2 cellular contexts compared by ENCODE assay signal in the genomic region with DNA sequence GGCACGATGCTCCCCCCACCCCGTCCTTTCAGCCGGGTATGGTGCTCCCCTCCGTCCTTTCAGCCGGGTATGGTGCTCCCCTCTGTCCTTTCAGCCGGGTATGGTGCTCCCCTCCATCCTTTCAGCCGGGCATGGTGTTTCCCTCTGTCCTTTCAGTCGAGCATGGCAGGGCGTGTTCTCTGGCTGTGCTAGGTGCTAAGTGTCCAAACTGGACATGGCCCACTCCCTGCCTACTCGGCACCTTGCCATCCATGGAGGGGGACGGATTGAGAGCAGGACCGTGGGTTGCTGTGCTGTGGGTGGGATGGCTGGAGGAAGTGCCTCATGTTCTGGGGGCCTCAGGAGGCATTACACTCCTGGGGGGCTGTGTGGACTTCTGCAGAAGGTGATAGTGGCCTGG.
TF ChIP-seq lines count a peak whose summit lies in the region.

No MANE protein-coding gene starts in this region.

TF ChIP-seq in HepG2, 621 proteins besides CTCF, POLR2A, EP300 and RAD21:
- TF ChIP-seq ZNF263 (CRISPR knock-in tag; IDR thresholded peaks at IDR 0.05) (0 out of 2 replicates have a peak, but pooled peaks have one; percentile 44), ZNF234 (CRISPR knock-in tag; conservative IDR thresholded peaks at IDR 0.05) (no peak)

TF ChIP-seq in WTC11, 78 proteins besides CTCF, POLR2A, EP300 and RAD21:
- TF ChIP-seq ZMAT4 (CRISPR knock-in tag; IDR thresholded peaks at IDR 0.05) (no peak), ATF1 (CRISPR knock-in tag; IDR thresholded peaks at IDR 0.05) (no peak), CDX4 (CRISPR knock-in tag; IDR thresholded peaks at IDR 0.05; ENCODE audit: borderline replicate concordance) (no peak), ZNF232 (CRISPR knock-in tag; IDR thresholded peaks at IDR 0.05) (no peak), EMX1 (CRISPR knock-in tag; IDR thresholded peaks at IDR 0.05) (no peak), FOXK1 (CRISPR knock-in tag; IDR thresholded peaks at IDR 0.05) (no peak), NR2C2 (CRISPR knock-in tag; IDR thresholded peaks at IDR 0.05) (no peak), PRRX2 (CRISPR knock-in tag; IDR thresholded peaks at IDR 0.05) (no peak), FOXP1 (CRISPR knock-in tag; IDR thresholded peaks at IDR 0.05; ENCODE audit: borderline replicate concordance) (no peak), TEAD1 (CRISPR knock-in tag; IDR thresholded peaks at IDR 0.05) (no peak), NFE2L1 (CRISPR knock-in tag; IDR thresholded peaks at IDR 0.05) (no peak), IRF2 (CRISPR knock-in tag; IDR thresholded peaks at IDR 0.05; ENCODE audit: borderline replicate concordance, low read depth) (no peak), GABPB1 (CRISPR knock-in tag; IDR thresholded peaks at IDR 0.05) (no peak), ZBTB21 (CRISPR knock-in tag; IDR thresholded peaks at IDR 0.05; ENCODE audit: borderline replicate concordance) (no peak), ATF6 (CRISPR knock-in tag; IDR thresholded peaks at IDR 0.05) (no peak), ARID4B (CRISPR knock-in tag; IDR thresholded peaks at IDR 0.05; ENCODE audit: borderline replicate concordance) (no peak), JAZF1 (CRISPR knock-in tag; IDR thresholded peaks at IDR 0.05) (no peak), ZNF416 (CRISPR knock-in tag; IDR thresholded peaks at IDR 0.05) (no peak)
- TF ChIP-seq, protein P1, sequence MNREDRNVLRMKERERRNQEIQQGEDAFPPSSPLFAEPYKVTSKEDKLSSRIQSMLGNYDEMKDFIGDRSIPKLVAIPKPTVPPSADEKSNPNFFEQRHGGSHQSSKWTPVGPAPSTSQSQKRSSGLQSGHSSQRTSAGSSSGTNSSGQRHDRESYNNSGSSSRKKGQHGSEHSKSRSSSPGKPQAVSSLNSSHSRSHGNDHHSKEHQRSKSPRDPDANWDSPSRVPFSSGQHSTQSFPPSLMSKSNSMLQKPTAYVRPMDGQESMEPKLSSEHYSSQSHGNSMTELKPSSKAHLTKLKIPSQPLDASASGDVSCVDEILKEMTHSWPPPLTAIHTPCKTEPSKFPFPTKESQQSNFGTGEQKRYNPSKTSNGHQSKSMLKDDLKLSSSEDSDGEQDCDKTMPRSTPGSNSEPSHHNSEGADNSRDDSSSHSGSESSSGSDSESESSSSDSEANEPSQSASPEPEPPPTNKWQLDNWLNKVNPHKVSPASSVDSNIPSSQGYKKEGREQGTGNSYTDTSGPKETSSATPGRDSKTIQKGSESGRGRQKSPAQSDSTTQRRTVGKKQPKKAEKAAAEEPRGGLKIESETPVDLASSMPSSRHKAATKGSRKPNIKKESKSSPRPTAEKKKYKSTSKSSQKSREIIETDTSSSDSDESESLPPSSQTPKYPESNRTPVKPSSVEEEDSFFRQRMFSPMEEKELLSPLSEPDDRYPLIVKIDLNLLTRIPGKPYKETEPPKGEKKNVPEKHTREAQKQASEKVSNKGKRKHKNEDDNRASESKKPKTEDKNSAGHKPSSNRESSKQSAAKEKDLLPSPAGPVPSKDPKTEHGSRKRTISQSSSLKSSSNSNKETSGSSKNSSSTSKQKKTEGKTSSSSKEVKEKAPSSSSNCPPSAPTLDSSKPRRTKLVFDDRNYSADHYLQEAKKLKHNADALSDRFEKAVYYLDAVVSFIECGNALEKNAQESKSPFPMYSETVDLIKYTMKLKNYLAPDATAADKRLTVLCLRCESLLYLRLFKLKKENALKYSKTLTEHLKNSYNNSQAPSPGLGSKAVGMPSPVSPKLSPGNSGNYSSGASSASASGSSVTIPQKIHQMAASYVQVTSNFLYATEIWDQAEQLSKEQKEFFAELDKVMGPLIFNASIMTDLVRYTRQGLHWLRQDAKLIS (CRISPR knock-in tag; IDR thresholded peaks at IDR 0.05; ENCODE audit: borderline replicate concordance): no peak
- TF ChIP-seq, protein P2, sequence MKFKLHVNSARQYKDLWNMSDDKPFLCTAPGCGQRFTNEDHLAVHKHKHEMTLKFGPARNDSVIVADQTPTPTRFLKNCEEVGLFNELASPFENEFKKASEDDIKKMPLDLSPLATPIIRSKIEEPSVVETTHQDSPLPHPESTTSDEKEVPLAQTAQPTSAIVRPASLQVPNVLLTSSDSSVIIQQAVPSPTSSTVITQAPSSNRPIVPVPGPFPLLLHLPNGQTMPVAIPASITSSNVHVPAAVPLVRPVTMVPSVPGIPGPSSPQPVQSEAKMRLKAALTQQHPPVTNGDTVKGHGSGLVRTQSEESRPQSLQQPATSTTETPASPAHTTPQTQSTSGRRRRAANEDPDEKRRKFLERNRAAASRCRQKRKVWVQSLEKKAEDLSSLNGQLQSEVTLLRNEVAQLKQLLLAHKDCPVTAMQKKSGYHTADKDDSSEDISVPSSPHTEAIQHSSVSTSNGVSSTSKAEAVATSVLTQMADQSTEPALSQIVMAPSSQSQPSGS (CRISPR knock-in tag; IDR thresholded peaks at IDR 0.05; ENCODE audit: borderline replicate concordance, low read depth): no peak
